In the genomic region with DNA sequence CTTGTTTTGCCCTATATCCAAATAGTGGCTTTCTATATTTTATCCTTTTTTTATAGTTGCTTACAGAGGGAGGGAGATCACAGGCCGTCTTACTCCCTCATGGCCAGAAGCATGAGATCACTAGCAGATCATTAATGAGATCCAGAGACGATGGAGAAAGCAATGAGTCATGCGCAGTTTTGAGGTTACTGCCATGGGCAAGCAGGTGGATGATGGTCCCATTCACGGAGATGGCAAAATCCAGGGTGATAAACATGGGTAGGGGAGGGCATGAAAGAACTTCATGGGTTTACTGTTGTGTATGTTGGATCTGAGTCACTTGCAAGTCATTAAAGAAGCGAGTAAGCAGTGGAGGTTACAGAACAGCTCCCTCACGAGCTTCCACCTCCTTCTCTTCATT, we compare ENCODE assay signal across 19 cellular contexts.
DNase-seq lines count a peak whose midpoint lies in the region; ATAC-seq and TF ChIP-seq lines count a peak whose summit lies in the region.
"Had no signal": no experiment of that assay in that cellular context is flagged by ENCODE, and none has a peak within 500 bp of the region (broad histone marks: within the 10 kb centered on the region; RNA-seq: fewer than 3 reads in every experiment).

No MANE protein-coding gene starts in this region.

- WGBS in sigmoid colon, 2 donors, result 36 to 73% methylated on average over 6 of the region's 6 CpGs

- peaks cover 75% of the 10 kb centered on the region for H3K4me1 Mint-ChIP-seq in CD8-positive, alpha-beta T cell (ENCODE audit: low read depth)

- no peaks in the 10 kb centered on the region for H3K36me3 Mint-ChIP-seq in CD8-positive, alpha-beta T cell

- intact Hi-C loops in CD8-positive, alpha-beta T cell (cut with DNase I, micrococcal nuclease), result loop anchor here in 1 of 2 experiments (10.0 kb wide), 1 partner anchor 839 kb away; the partner anchor contains the start of gene TSHZ1
- intact Hi-C loops in left colon (cut with DNase I, micrococcal nuclease), result no loop called here
- intact Hi-C loops in sigmoid colon (cut with DNase I), result no loop called here

- peak overlapping the region; percentile 63 for H3K27ac Mint-ChIP-seq in CD8-positive, alpha-beta T cell

- no peak for ATAC-seq in CD8-positive, alpha-beta T cell
- peak; percentile 54 for ATAC-seq in left colon
- ATAC-seq: activated CD4-positive, CD25-positive, alpha-beta regulatory T cell treated with anti-CD3 and anti-CD28 coated beads, Interleukin-2, amount 50 U/mL, for 24 hours; Panc1; upper lobe of right lung had no signal

- no peaks in the 10 kb centered on the region for H3K27me3 ChIP-seq in CD8-positive, alpha-beta T cell (ENCODE audit: insufficient read depth, low read length)
- no peaks in the 10 kb centered on the region for H3K27me3 ChIP-seq in sigmoid colon
- H3K27me3 ChIP-seq: esophagus squamous epithelium, upper lobe of right lung had no signal

- CTCF ChIA-PET in CD8-positive, alpha-beta T cell (lab: Charles Lee), result interaction anchor here (2.6 to 3.9 kb wide), 2 partner anchors 11 to 23 kb away, joined by 8 to 24 read pairs; no protein-coding TSS in a partner anchor

- no peaks in the 10 kb centered on the region for H3K9me3 ChIP-seq in CD8-positive, alpha-beta T cell (ENCODE audit: low read length)
- no peaks in the 10 kb centered on the region for H3K9me3 ChIP-seq in sigmoid colon
- H3K9me3 ChIP-seq: esophagus squamous epithelium, upper lobe of right lung had no signal

- no peaks in the 10 kb centered on the region for H3K36me3 ChIP-seq in CD8-positive, alpha-beta T cell (ENCODE audit: insufficient read depth, low read length)
- no peaks in the 10 kb centered on the region for H3K36me3 ChIP-seq in sigmoid colon
- H3K36me3 ChIP-seq: esophagus squamous epithelium, upper lobe of right lung had no signal

- peaks cover 2% of the 10 kb centered on the region for H3K9me3 Mint-ChIP-seq in CD8-positive, alpha-beta T cell
- H3K9me3 Mint-ChIP-seq: neural crest cell had no signal

- no peak for TF ChIP-seq POLR2A in sigmoid colon (IDR thresholded peaks at IDR 0.05)

- peaks cover 74% of the 10 kb centered on the region for H3K4me1 ChIP-seq in CD8-positive, alpha-beta T cell (ENCODE audit: insufficient read depth, low read length)
- no peaks in the 10 kb centered on the region for H3K4me1 ChIP-seq in sigmoid colon
- H3K4me1 ChIP-seq: esophagus squamous epithelium had no signal

- TF ChIP-seq CTCF in CD8-positive, alpha-beta T cell (IDR thresholded peaks at IDR 0.05), result no peak
- no peak for TF ChIP-seq CTCF in sigmoid colon (IDR thresholded peaks at IDR 0.05)

- H3K27ac ChIP-seq in CD8-positive, alpha-beta T cell (ENCODE audit: low read depth, low read length), result no peak overlapping the region
- H3K27ac ChIP-seq in sigmoid colon, result no peak overlapping the region
- H3K27ac ChIP-seq: 22Rv1, esophagus squamous epithelium, upper lobe of right lung had no signal

- no peak for TF ChIP-seq EP300 in sigmoid colon (IDR thresholded peaks at IDR 0.05)

- DNase-seq in DMS53 (lab: John Stamatoyannopoulos, UW) (peak; percentile 49), DMS53 treated with DMSO at 0.1 percent for 48 hours (lab: John Stamatoyannopoulos, UW; ENCODE audit: unreplicated experiment) (no peak), RPMI7951 (ENCODE audit: low read depth) (peak; percentile 52), left colon (no peak), sigmoid colon (no peak), midbrain (lab: John Stamatoyannopoulos, UW) (no peak), Ammon's horn (ENCODE audit: low spot score) (no peak)
- DNase-seq in CD8-positive, alpha-beta T cell, result no peak
- DNase-seq: dermis blood vessel endothelial cell; esophagus squamous epithelium; NCI-H187 treated with DMSO at 0.1 percent for 48 hours; NCI-H524 treated with DMSO at 0.1 percent for 48 hours; stimulated activated CD4-positive, alpha-beta T cell treated with anti-CD3 and anti-CD28 coated beads, Interleukin-4, amount 100 ng/mL, for 4 hours; T-helper 1 cell; upper lobe of right lung had no signal

- no peaks in the 10 kb centered on the region for H3K27me3 Mint-ChIP-seq in CD8-positive, alpha-beta T cell (ENCODE audit: low read depth)

- POLR2A ChIA-PET in CD8-positive, alpha-beta T cell (lab: Charles Lee), result interaction anchor here (1.0 to 4.2 kb wide), 2 partner anchors 12 to 123 kb away, joined by 3 to 15 read pairs; no protein-coding TSS in a partner anchor

- no peak overlapping the region for H3K4me3 ChIP-seq in CD8-positive, alpha-beta T cell (ENCODE audit: low read depth, low read length)
- no peak overlapping the region for H3K4me3 ChIP-seq in sigmoid colon
- H3K4me3 ChIP-seq: esophagus squamous epithelium, upper lobe of right lung had no signal

- no peak overlapping the region for H3K4me3 Mint-ChIP-seq in CD8-positive, alpha-beta T cell
- H3K4me3 Mint-ChIP-seq: neural crest cell had no signal

Comparison
In these comparisons a context has a peak if more than half of its experiments do, and no peak if none do; other contexts are left out.
1. DNase-seq: peak in DMS53 (single experiment) and RPMI7951 (single experiment); none in DMS53 treated with DMSO at 0.1 percent for 48 hours (single experiment), CD8-positive, alpha-beta T cell (0 of 7), left colon (0 of 2), sigmoid colon (single experiment), midbrain (single experiment) and Ammon's horn (single experiment).